ENCODE assay signal across 16 cellular contexts in genomic region chr2:241031436-241032165, GRCh38.
"Had no signal": no experiment of that assay in that cellular context is flagged by ENCODE, and none has a peak within 500 bp of the region (broad histone marks: within the 10 kb centered on the region; RNA-seq: fewer than 3 reads in every experiment).

No MANE protein-coding gene starts in this region.

- ATAC-seq: natural killer cell, WTC11 had no signal

- DNase-seq: activated CD4-positive, alpha-beta T cell treated with anti-CD3 and anti-CD28 coated beads for 4 hours; activated CD8-positive, alpha-beta memory T cell treated with anti-CD3 and anti-CD28 coated beads for 24 hours; activated gamma-delta T cell treated with Interleukin-2 at 50 U/mL for 16 hours; amygdala; effector CD4-positive, alpha-beta T cell; esophagus squamous epithelium; hypothalamus; natural killer cell; retina; small intestine; stimulated activated CD4-positive, alpha-beta T cell treated with anti-CD3 and anti-CD28 coated beads, Interleukin-4, amount 100 ng/mL, for 24 hours; stimulated activated naive CD4-positive, alpha-beta T cell had no signal

- H3K9me3 ChIP-seq: esophagus squamous epithelium, neutrophil had no signal

- H3K36me3 ChIP-seq: neutrophil had no signal

- H3K27ac ChIP-seq: coronary artery, esophagus squamous epithelium, neutrophil, tibial nerve had no signal

- H3K4me3 ChIP-seq: coronary artery, esophagus squamous epithelium, tibial nerve had no signal
